Comparison of ENCODE assay signal across 1 cellular context in genomic region chr1:219876798-219877209, GRCh38.
TF ChIP-seq lines count a peak whose summit lies in the region.

No MANE protein-coding gene starts in this region.

TF ChIP-seq in HepG2, 621 proteins besides CTCF, POLR2A, EP300 and RAD21 (continued from another document):
- TF ChIP-seq, protein P1, sequence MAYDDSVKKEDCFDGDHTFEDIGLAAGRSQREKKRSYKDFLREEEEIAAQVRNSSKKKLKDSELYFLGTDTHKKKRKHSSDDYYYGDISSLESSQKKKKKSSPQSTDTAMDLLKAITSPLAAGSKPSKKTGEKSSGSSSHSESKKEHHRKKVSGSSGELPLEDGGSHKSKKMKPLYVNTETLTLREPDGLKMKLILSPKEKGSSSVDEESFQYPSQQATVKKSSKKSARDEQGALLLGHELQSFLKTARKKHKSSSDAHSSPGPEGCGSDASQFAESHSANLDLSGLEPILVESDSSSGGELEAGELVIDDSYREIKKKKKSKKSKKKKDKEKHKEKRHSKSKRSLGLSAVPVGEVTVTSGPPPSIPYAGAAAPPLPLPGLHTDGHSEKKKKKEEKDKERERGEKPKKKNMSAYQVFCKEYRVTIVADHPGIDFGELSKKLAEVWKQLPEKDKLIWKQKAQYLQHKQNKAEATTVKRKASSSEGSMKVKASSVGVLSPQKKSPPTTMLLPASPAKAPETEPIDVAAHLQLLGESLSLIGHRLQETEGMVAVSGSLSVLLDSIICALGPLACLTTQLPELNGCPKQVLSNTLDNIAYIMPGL (CRISPR knock-in tag; IDR thresholded peaks at IDR 0.05; ENCODE audit: borderline replicate concordance in 1 of 2, low read depth in 1 of 2): peak in 1 of 2 experiments; percentile 29; a peak in 1 of 4 replicates
- TF ChIP-seq RFXAP (CRISPR knock-in tag; IDR thresholded peaks at IDR 0.05; ENCODE audit: borderline replicate concordance) (no peak), MIXL1 (CRISPR knock-in tag; IDR thresholded peaks at IDR 0.05) (peak; percentile 61; the same call in 1 of the 2 replicates)
